Comparison of ENCODE assay signal across 1 cellular context in the genomic region with DNA sequence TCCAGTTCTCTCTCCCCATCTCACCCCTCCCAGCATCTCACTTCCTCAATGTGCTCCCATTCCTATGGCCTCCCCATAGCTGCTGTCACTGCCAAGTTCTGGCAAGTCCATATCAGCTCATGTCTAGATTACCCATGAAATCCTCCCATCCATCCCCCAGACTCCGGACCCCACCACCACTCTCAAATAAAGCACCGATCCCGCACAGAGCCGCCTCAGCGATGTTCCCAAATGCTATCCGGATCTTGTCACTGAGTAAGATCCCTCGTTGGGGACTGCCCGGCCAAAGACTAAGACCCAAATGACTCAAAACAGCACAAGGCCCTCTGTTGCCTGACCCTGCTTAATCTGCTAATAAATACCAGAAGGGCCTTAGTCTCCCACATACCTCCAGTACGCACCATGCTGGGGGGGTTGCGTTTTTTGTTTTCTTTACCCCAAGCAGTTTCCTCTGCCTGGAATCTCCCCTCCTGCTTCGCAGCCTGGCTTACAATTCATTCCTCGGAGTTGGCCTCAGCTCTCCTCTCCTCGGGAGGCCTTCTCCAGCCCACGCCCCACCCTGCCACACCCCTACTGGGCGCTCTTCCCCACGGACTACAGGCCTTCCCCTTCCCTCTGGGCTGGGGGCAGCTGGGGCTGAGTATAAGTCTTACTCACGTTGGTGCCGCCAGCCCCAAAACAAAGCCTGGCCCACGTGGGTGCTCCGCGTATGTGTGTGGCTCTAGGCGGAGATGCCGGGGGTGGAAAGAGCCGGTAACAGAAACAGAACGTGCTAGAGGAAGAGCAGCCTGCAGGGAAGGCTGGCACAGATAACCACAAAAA.
TF ChIP-seq lines count a peak whose summit lies in the region.

No MANE protein-coding gene starts in this region.

TF ChIP-seq in IMR-90, 13 proteins besides CTCF, POLR2A, EP300 and RAD21 (continued from another document):
- TF ChIP-seq, protein P1, sequence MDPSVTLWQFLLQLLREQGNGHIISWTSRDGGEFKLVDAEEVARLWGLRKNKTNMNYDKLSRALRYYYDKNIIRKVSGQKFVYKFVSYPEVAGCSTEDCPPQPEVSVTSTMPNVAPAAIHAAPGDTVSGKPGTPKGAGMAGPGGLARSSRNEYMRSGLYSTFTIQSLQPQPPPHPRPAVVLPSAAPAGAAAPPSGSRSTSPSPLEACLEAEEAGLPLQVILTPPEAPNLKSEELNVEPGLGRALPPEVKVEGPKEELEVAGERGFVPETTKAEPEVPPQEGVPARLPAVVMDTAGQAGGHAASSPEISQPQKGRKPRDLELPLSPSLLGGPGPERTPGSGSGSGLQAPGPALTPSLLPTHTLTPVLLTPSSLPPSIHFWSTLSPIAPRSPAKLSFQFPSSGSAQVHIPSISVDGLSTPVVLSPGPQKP (IDR thresholded peaks at IDR 0.05; ENCODE audit: borderline replicate concordance, low read depth, low read length), result no peak
- TF ChIP-seq MAZ (IDR thresholded peaks at IDR 0.05; ENCODE audit: borderline replicate concordance, low read depth, low read length) (peak; percentile 71; the same call in 1 of the 2 replicates), CEBPB (IDR thresholded peaks at IDR 0.05; ENCODE audit: low read depth, low read length) (no peak), CHD1 (IDR thresholded peaks at IDR 0.05; ENCODE audit: low read depth, low read length) (no peak), NFE2L2 (IDR thresholded peaks at IDR 0.05; ENCODE audit: low read depth, low read length) (no peak), SMC3 (IDR thresholded peaks at IDR 0.05; ENCODE audit: low read depth, low read length) (peak; percentile 29), BHLHE40 (IDR thresholded peaks at IDR 0.05; ENCODE audit: low read depth, low read length) (peak; percentile 72), MAFK (IDR thresholded peaks at IDR 0.05; ENCODE audit: low read depth, low read length) (no peak)
- TF ChIP-seq, protein P2, sequence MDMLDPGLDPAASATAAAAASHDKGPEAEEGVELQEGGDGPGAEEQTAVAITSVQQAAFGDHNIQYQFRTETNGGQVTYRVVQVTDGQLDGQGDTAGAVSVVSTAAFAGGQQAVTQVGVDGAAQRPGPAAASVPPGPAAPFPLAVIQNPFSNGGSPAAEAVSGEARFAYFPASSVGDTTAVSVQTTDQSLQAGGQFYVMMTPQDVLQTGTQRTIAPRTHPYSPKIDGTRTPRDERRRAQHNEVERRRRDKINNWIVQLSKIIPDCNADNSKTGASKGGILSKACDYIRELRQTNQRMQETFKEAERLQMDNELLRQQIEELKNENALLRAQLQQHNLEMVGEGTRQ (IDR thresholded peaks at IDR 0.05; ENCODE audit: low read depth, low read length), result peak; percentile 89
